14 cellular contexts compared by ENCODE assay signal in the genomic region with DNA sequence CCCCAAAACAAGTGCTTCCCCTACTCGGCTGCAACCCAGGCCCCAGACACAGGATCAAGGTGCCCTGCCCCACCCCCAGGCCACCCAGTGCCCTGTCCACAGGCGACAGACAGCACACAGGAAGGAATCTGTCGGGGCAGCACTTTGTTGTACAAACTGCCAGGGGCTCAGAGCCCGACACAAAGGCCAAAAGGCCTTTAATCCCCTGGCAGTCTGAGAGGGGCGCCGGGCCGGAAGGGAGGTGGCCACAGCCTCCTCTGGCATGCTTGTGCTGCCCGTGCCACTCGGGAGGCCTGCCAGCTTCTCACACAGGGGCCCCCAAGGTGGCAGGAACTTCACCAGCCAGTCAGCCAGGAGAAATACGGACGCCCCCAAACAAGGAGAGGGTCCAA. TPM values are rescaled to one million over a fixed set of nuclear protein-coding genes. Genes with fewer than 3 reads are reported as not detected.
DNase-seq lines count a peak whose midpoint lies in the region; ATAC-seq, FAIRE-seq and TF ChIP-seq lines count a peak whose summit lies in the region.
"Had no signal": no experiment of that assay in that cellular context is flagged by ENCODE, and none has a peak within 500 bp of the region (broad histone marks: within the 10 kb centered on the region; RNA-seq: fewer than 3 reads in every experiment).

No MANE protein-coding gene starts in this region.

- WGBS in sigmoid colon, 2 donors = 44 to 53% methylated on average over 11 of the region's 11 CpGs
- 62 to 63% methylated on average over 11 of the region's 11 CpGs for WGBS in pancreas, 2 donors

- peaks cover 71 to 100% (median 100%) of the 10 kb centered on the region in 10 experiments for H3K4me1 ChIP-seq in BLaER1 treated with 17β-estradiol and CSF1 and Interleukin-3, amounts not matched to agents 10 nM and 100 nM
- H3K4me1 ChIP-seq in adipocyte (ENCODE audit: control insufficient read depth, insufficient read depth, low read length) = peaks cover 97% of the 10 kb centered on the region
- peaks cover 0 to 100% of the 10 kb centered on the region in 2 donors for H3K4me1 ChIP-seq in right atrium auricular region
- peaks cover 0 to 100% (median 100%) of the 10 kb centered on the region in 4 donors for H3K4me1 ChIP-seq in sigmoid colon
- peaks cover 9 to 20% (median 18%) of the 10 kb centered on the region in 3 donors for H3K4me1 ChIP-seq in pancreas

- ATAC-seq in GM19463 (IDR thresholded peaks at IDR 0.05; ENCODE audit: unreplicated experiment) (no peak), pancreas (no peak)

- H3K27me3 ChIP-seq in BLaER1 treated with 17β-estradiol and CSF1 and Interleukin-3, amounts not matched to agents 10 nM and 100 nM = no peaks in the 10 kb centered on the region
- H3K27me3 ChIP-seq in adipocyte (replicated peaks; ENCODE audit: control insufficient read depth, insufficient read depth, low read length) (no peaks in the 10 kb centered on the region), right atrium auricular region (no peaks in the 10 kb centered on the region), sigmoid colon (no peaks in the 10 kb centered on the region), pancreas (no peaks in the 10 kb centered on the region)

- TF ChIP-seq POLR2A in sigmoid colon (IDR thresholded peaks at IDR 0.05) = no peak

- H3K27ac ChIP-seq in BLaER1 treated with 17β-estradiol and CSF1 and Interleukin-3, amounts not matched to agents 10 nM and 100 nM = peak overlapping the region; percentile 28 to 93 (median 89); a peak in 21 of 22 replicates
- peak overlapping the region; percentile 91 to 94 for H3K27ac ChIP-seq in right atrium auricular region
- H3K27ac ChIP-seq in sigmoid colon = peak overlapping the region; percentile 90 to 99 (median 98)
- peak overlapping the region in 2 of 4 donors; percentile 15 to 28 for H3K27ac ChIP-seq in pancreas

- no peak for DNase-seq in adipocyte (ENCODE audit: low read depth)
- DNase-seq in right atrium auricular region (ENCODE audit: low spot score) = no peak
- DNase-seq in sigmoid colon = no peak
- no peak for DNase-seq in pancreas
- no peak for DNase-seq in dedifferentiated amniotic fluid mesenchymal stem cell (ENCODE audit: extremely low spot score)
- DNase-seq in GM19239 (ENCODE audit: insufficient read length, low spot score) = no peak
- DNase-seq: activated CD4-positive, alpha-beta T cell treated with anti-CD3 and anti-CD28 coated beads, Interleukin-2, amount 50 U/mL, for 4 hours; activated gamma-delta T cell treated with Interleukin-2 at 50 U/mL for 16 hours; foreskin melanocyte; kidney glomerular epithelial cell; NCI-H1436 treated with DMSO at 0.1 percent for 48 hours; NCI-H774 had no signal

- peak overlapping the region in 3 of 10 experiments; percentile 14 to 34 (median 28); a peak in 3 of 20 replicates for H3K4me3 ChIP-seq in BLaER1 treated with 17β-estradiol and CSF1 and Interleukin-3, amounts not matched to agents 10 nM and 100 nM
- H3K4me3 ChIP-seq in adipocyte (ENCODE audit: low read length) (no peak overlapping the region), right atrium auricular region (no peak overlapping the region), sigmoid colon (no peak overlapping the region), pancreas (no peak overlapping the region)

- no peak for TF ChIP-seq EP300 in sigmoid colon (IDR thresholded peaks at IDR 0.05)

- intact Hi-C loops in sigmoid colon (cut with DNase I) = no loop called here
- intact Hi-C loops in pancreas (cut with DNase I) = loop anchor here in 1 of 3 donors (10.0 kb wide), 1 partner anchor 53 kb away; no protein-coding TSS in a partner anchor

- H3K9me3 ChIP-seq in BLaER1 treated with 17β-estradiol and CSF1 and Interleukin-3, amounts not matched to agents 10 nM and 100 nM (replicated peaks in 1 of 11) = no peaks in the 10 kb centered on the region
- H3K9me3 ChIP-seq in adipocyte (ENCODE audit: control insufficient read depth, low read length) (no peaks in the 10 kb centered on the region), right atrium auricular region (no peaks in the 10 kb centered on the region), sigmoid colon (no peaks in the 10 kb centered on the region), pancreas (no peaks in the 10 kb centered on the region)

- TF ChIP-seq CTCF in right atrium auricular region (IDR thresholded peaks at IDR 0.05) = no peak
- TF ChIP-seq CTCF in sigmoid colon (IDR thresholded peaks at IDR 0.05) = no peak
- TF ChIP-seq CTCF in pancreas (IDR thresholded peaks at IDR 0.05) = no peak

- peaks cover 0 to 6% (median 0%) of the 10 kb centered on the region in 11 experiments; a peak in 2 of 22 replicates for H3K36me3 ChIP-seq in BLaER1 treated with 17β-estradiol and CSF1 and Interleukin-3, amounts not matched to agents 10 nM and 100 nM
- H3K36me3 ChIP-seq in adipocyte (ENCODE audit: control insufficient read depth, insufficient read depth, low read length, severe bottlenecking) (peaks cover 34% of the 10 kb centered on the region), right atrium auricular region (peaks cover 6% of the 10 kb centered on the region), sigmoid colon (peaks cover 0 to 4% (median 0%) of the 10 kb centered on the region in 4 donors), pancreas (no peaks in the 10 kb centered on the region)

- H3K4me2 ChIP-seq in BLaER1 treated with 17β-estradiol and CSF1 and Interleukin-3, amounts not matched to agents 10 nM and 100 nM = peak overlapping the region; percentile 63 to 95 (median 89)

- FAIRE-seq in pancreas (lab: Jason Lieb, UNC) (no peak), GM19239 (lab: Jason Lieb, UNC) (no peak)

- peak overlapping the region; percentile 20 to 83 (median 74); a peak in 20 of 22 replicates for H3K9ac ChIP-seq in BLaER1 treated with 17β-estradiol and CSF1 and Interleukin-3, amounts not matched to agents 10 nM and 100 nM
- peak overlapping the region; percentile 85 for H3K9ac ChIP-seq in adipocyte (ENCODE audit: low read length)

- no peaks in the 10 kb centered on the region; a peak in 2 of 22 replicates for H4K20me1 ChIP-seq in BLaER1 treated with 17β-estradiol and CSF1 and Interleukin-3, amounts not matched to agents 10 nM and 100 nM

RNA-seq across cellular contexts. Expression of a gene that starts 35.1 kb away (rescaled TPM):
- total RNA-seq in right atrium auricular region (100 to 1,000 TPM; 424 to 557 TPM), sigmoid colon (100 to 1,000 TPM in 3 of 4 donors, 10 to 100 TPM in 1; 66.3 to 761 (median 213) TPM), pancreas (100 to 1,000 TPM in 2 of 6 donors, 10 to 100 TPM in 4; 50.4 to 164 (median 63.9) TPM)
- polyA plus RNA-seq in sigmoid colon (100 to 1,000 TPM in 1 of 3 donors, 10 to 100 TPM in 1, 1 to 10 TPM in 1; 6.0 to 104 (median 10.4) TPM), pancreas (100 to 1,000 TPM in 1 of 2 donors, 10 to 100 TPM in 1; 53.9 to 123 TPM)
